30 cellular contexts compared by ENCODE assay signal in the genomic region with DNA sequence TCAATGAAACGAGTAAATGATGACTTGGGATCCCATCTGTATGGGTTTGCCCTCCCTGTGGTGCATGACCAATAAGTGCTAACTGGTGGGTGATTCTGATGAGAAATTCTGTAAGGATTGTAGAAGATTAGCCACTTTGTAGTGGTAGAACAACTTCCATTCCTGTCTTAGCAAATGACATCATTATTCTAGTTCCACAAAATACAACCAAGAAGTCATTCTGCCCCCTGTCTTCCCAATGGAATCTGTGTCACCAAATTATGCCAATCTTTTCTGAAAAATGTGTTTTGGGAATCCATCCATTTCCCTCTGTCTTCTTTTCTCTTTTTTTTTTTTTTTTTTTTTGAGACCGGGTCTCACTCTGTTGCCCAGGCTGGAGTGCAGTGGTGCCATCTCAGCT. TPM values are rescaled to one million over a fixed set of nuclear protein-coding genes. Genes with fewer than 3 reads are reported as not detected.
"Had no signal": no experiment of that assay in that cellular context is flagged by ENCODE, and none has a peak within 500 bp of the region (broad histone marks: within the 10 kb centered on the region; RNA-seq: fewer than 3 reads in every experiment).

No MANE protein-coding gene starts in this region.

- H3K36me3 Mint-ChIP-seq: naive thymus-derived CD4-positive, alpha-beta T cell had no signal

- ATAC-seq: effector memory CD8-positive, alpha-beta T cell; esophagus mucosa; gastrocnemius medialis; heart right ventricle; left cardiac atrium; left lung; left ventricle myocardium superior; lower lobe of right lung; naive thymus-derived CD4-positive, alpha-beta T cell had no signal

- H3K9me3 Mint-ChIP-seq: dendritic cell treated with granulocyte-macrophage colony-stimulating factor and Interleukin-4, amounts not matched to agents 40 ng/mL and 50 ng/mL, for 4 days; endodermal cell had no signal

- H3K9me3 ChIP-seq: colonic mucosa, esophagus squamous epithelium, gastrocnemius medialis, heart right ventricle, left lung, lower lobe of right lung had no signal

- H3K27ac Mint-ChIP-seq: dendritic cell treated with granulocyte-macrophage colony-stimulating factor and Interleukin-4, amounts not matched to agents 40 ng/mL and 50 ng/mL, for 4 days; effector memory CD8-positive, alpha-beta T cell; endodermal cell; naive thymus-derived CD4-positive, alpha-beta T cell had no signal

- H3K4me3 Mint-ChIP-seq: dendritic cell treated with granulocyte-macrophage colony-stimulating factor and Interleukin-4, amounts not matched to agents 40 ng/mL and 50 ng/mL, for 4 days; effector memory CD8-positive, alpha-beta T cell; endodermal cell; naive thymus-derived CD4-positive, alpha-beta T cell had no signal

- H3K4me3 ChIP-seq: colonic mucosa, esophagus squamous epithelium, gastrocnemius medialis, heart right ventricle, left lung, lower lobe of right lung had no signal

- H3K27ac ChIP-seq: colonic mucosa, epithelial cell of prostate, esophagus squamous epithelium, gastrocnemius medialis, heart right ventricle, left lung, lower lobe of right lung had no signal

- FAIRE-seq: endometrium, islet of Langerhans, keratinocyte had no signal

- H3K4me1 ChIP-seq: colonic mucosa, gastrocnemius medialis had no signal

- H3K27me3 Mint-ChIP-seq: dendritic cell treated with granulocyte-macrophage colony-stimulating factor and Interleukin-4, amounts not matched to agents 40 ng/mL and 50 ng/mL, for 4 days; effector memory CD8-positive, alpha-beta T cell had no signal

- H3K36me3 ChIP-seq: colonic mucosa, esophagus squamous epithelium, gastrocnemius medialis, heart right ventricle, left lung, lower lobe of right lung had no signal

- DNase-seq: colonic mucosa; cortex of kidney; effector CD8-positive, alpha-beta T cell; effector memory CD8-positive, alpha-beta T cell; endodermal cell; erythroblast; esophagus squamous epithelium; foreskin fibroblast; foreskin melanocyte; gastrocnemius medialis; glutamatergic neuron; head of caudate nucleus; heart right ventricle; hippocampal formation; left cardiac atrium; left lung; left ventricle myocardium superior; lower lobe of right lung; mesendoderm; midbrain; naive thymus-derived CD4-positive, alpha-beta T cell had no signal

- H3K27me3 ChIP-seq: colonic mucosa, esophagus squamous epithelium, gastrocnemius medialis, heart right ventricle, left lung had no signal

RNA-seq across cellular contexts. Expression of gene SLC38A11, which starts 48.4 kb away (rescaled TPM):
- total RNA-seq: dermis microvascular lymphatic vessel endothelial cell, endodermal cell, glomerular endothelial cell, lung microvascular endothelial cell had no signal
- polyA plus RNA-seq: keratinocyte; naive thymus-derived CD4-positive, alpha-beta T cell had no signal
